9 cellular contexts compared by ENCODE assay signal in genomic region chr11:72239849-72240460, GRCh38. TPM values are rescaled to one million over a fixed set of nuclear protein-coding genes. Genes with fewer than 3 reads are reported as not detected.
DNase-seq lines count a peak whose midpoint lies in the region; ATAC-seq lines count a peak whose summit lies in the region.
"Had no signal": no experiment of that assay in that cellular context is flagged by ENCODE, and none has a peak within 500 bp of the region (broad histone marks: within the 10 kb centered on the region; RNA-seq: fewer than 3 reads in every experiment).

No MANE protein-coding gene starts in this region.

- no peaks in the 10 kb centered on the region for H3K9me3 ChIP-seq in iPS-20b (ENCODE audit: insufficient read depth, low read depth, low read length)

- peaks cover 2% of the 10 kb centered on the region for H3K36me3 Mint-ChIP-seq in activated CD4-positive, alpha-beta T cell treated with anti-CD3 and anti-CD28 coated beads for 36 hours (ENCODE audit: low read depth)
- peaks cover 5% of the 10 kb centered on the region for H3K36me3 Mint-ChIP-seq in activated naive CD8-positive, alpha-beta T cell treated with anti-CD3 and anti-CD28 coated beads, Interleukin-2, amount 50 U/mL, for 24 hours (ENCODE audit: low read depth)
- peaks cover 21% of the 10 kb centered on the region in 2 donors for H3K36me3 Mint-ChIP-seq in stimulated activated naive B cell treated with anti-CD40 and anti-IgM and Interleukin-4, amounts not matched to agents 10 μg/mL and 1 μg/mL and 100 μg/mL, for 72 hours

- peaks cover 43% of the 10 kb centered on the region for H3K27me3 Mint-ChIP-seq in activated CD4-positive, alpha-beta T cell treated with anti-CD3 and anti-CD28 coated beads for 36 hours
- peaks cover 50% of the 10 kb centered on the region for H3K27me3 Mint-ChIP-seq in activated naive CD8-positive, alpha-beta T cell treated with anti-CD3 and anti-CD28 coated beads, Interleukin-2, amount 50 U/mL, for 24 hours
- peaks cover 45 to 48% of the 10 kb centered on the region in 2 donors for H3K27me3 Mint-ChIP-seq in stimulated activated naive B cell treated with anti-CD40 and anti-IgM and Interleukin-4, amounts not matched to agents 10 μg/mL and 1 μg/mL and 100 μg/mL, for 72 hours

- peaks cover 20% of the 10 kb centered on the region for H3K4me1 Mint-ChIP-seq in activated CD4-positive, alpha-beta T cell treated with anti-CD3 and anti-CD28 coated beads for 36 hours
- H3K4me1 Mint-ChIP-seq in activated naive CD8-positive, alpha-beta T cell treated with anti-CD3 and anti-CD28 coated beads, Interleukin-2, amount 50 U/mL, for 24 hours, result peaks cover 22% of the 10 kb centered on the region
- peaks cover 23 to 40% of the 10 kb centered on the region in 2 donors for H3K4me1 Mint-ChIP-seq in stimulated activated naive B cell treated with anti-CD40 and anti-IgM and Interleukin-4, amounts not matched to agents 10 μg/mL and 1 μg/mL and 100 μg/mL, for 72 hours

- H3K27ac Mint-ChIP-seq in activated CD4-positive, alpha-beta T cell treated with anti-CD3 and anti-CD28 coated beads for 36 hours, result peak overlapping the region; percentile 56
- no peak overlapping the region for H3K27ac Mint-ChIP-seq in activated naive CD8-positive, alpha-beta T cell treated with anti-CD3 and anti-CD28 coated beads, Interleukin-2, amount 50 U/mL, for 24 hours
- H3K27ac Mint-ChIP-seq in stimulated activated naive B cell treated with anti-CD40 and anti-IgM and Interleukin-4, amounts not matched to agents 10 μg/mL and 1 μg/mL and 100 μg/mL, for 72 hours, result peak overlapping the region; percentile 92

- no peaks in the 10 kb centered on the region for H3K9me3 Mint-ChIP-seq in activated CD4-positive, alpha-beta T cell treated with anti-CD3 and anti-CD28 coated beads for 36 hours (ENCODE audit: low read depth)
- H3K9me3 Mint-ChIP-seq in activated naive CD8-positive, alpha-beta T cell treated with anti-CD3 and anti-CD28 coated beads, Interleukin-2, amount 50 U/mL, for 24 hours, result no peaks in the 10 kb centered on the region
- H3K9me3 Mint-ChIP-seq in stimulated activated naive B cell treated with anti-CD40 and anti-IgM and Interleukin-4, amounts not matched to agents 10 μg/mL and 1 μg/mL and 100 μg/mL, for 72 hours, result no peaks in the 10 kb centered on the region

- H3K27me3 ChIP-seq in iPS-20b (ENCODE audit: insufficient read depth, low read length), result peaks cover 68% of the 10 kb centered on the region

- POLR2A ChIA-PET in activated CD4-positive, alpha-beta T cell treated with anti-CD3 and anti-CD28 coated beads for 36 hours (lab: Charles Lee), result interaction anchor here (0.5 kb wide), 1 partner anchor 196 kb away, joined by 3 read pairs; no protein-coding TSS in a partner anchor

- no peak for DNase-seq in activated CD4-positive, alpha-beta T cell treated with anti-CD3 and anti-CD28 coated beads for 36 hours
- no peak for DNase-seq in activated CD4-positive, alpha-beta T cell treated with anti-CD3 and anti-CD28 coated beads for 48 hours
- no peak for DNase-seq in activated naive CD8-positive, alpha-beta T cell treated with anti-CD3 and anti-CD28 coated beads, Interleukin-2, amount 50 U/mL, for 24 hours
- DNase-seq in stimulated activated naive B cell treated with anti-CD40 and anti-IgM and Interleukin-4, amounts not matched to agents 10 μg/mL and 1 μg/mL and 100 μg/mL, for 72 hours, result no peak
- no peak for DNase-seq in activated gamma-delta T cell treated with Interleukin-2 at 50 U/mL for 16 hours

- CTCF ChIA-PET in activated CD4-positive, alpha-beta T cell treated with anti-CD3 and anti-CD28 coated beads for 36 hours (lab: Charles Lee), result no interaction called here

- H3K36me3 ChIP-seq in iPS-20b (ENCODE audit: insufficient read depth, low read depth, low read length), result peaks cover 26% of the 10 kb centered on the region

- H3K4me1 ChIP-seq in iPS-20b (ENCODE audit: insufficient read depth, low read length), result peaks cover 21% of the 10 kb centered on the region; the same call in 1 of the 2 replicates

- intact Hi-C loops in activated CD4-positive, alpha-beta T cell treated with anti-CD3 and anti-CD28 coated beads for 36 hours (cut with DNase I, micrococcal nuclease), result loop anchor here in 1 of 2 experiments (5.0 kb wide), 2 partner anchors 172 to 192 kb away; partner anchors contain the start of gene CLPB

- H3K4me3 ChIP-seq in iPS-20b (ENCODE audit: low read length), result peak overlapping the region; percentile 53; the same call in 1 of the 2 replicates

- peak overlapping the region; percentile 13; the same call in 1 of the 2 replicates for H3K9ac ChIP-seq in iPS-20b (ENCODE audit: low read depth, low read length)

- ATAC-seq in activated CD4-positive, alpha-beta T cell treated with anti-CD3 and anti-CD28 coated beads for 36 hours, result peak; percentile 1
- ATAC-seq in activated naive CD8-positive, alpha-beta T cell treated with anti-CD3 and anti-CD28 coated beads, Interleukin-2, amount 50 U/mL, for 24 hours, result no peak
- peak; percentile 23 to 35 for ATAC-seq in stimulated activated naive B cell treated with anti-CD40 and anti-IgM and Interleukin-4, amounts not matched to agents 10 μg/mL and 1 μg/mL and 100 μg/mL, for 72 hours (replicated peaks)
- ATAC-seq in GM21390 (IDR thresholded peaks at IDR 0.05; ENCODE audit: unreplicated experiment) (no peak), HG02981 (IDR thresholded peaks at IDR 0.05; ENCODE audit: unreplicated experiment) (no peak)

- no peak overlapping the region for H3K27ac ChIP-seq in iPS-20b (ENCODE audit: low read length)

- H3K4me3 Mint-ChIP-seq in activated CD4-positive, alpha-beta T cell treated with anti-CD3 and anti-CD28 coated beads for 36 hours, result peak overlapping the region; percentile 39
- H3K4me3 Mint-ChIP-seq in activated naive CD8-positive, alpha-beta T cell treated with anti-CD3 and anti-CD28 coated beads, Interleukin-2, amount 50 U/mL, for 24 hours, result peak overlapping the region; percentile 42
- peak overlapping the region; percentile 83 to 86 for H3K4me3 Mint-ChIP-seq in stimulated activated naive B cell treated with anti-CD40 and anti-IgM and Interleukin-4, amounts not matched to agents 10 μg/mL and 1 μg/mL and 100 μg/mL, for 72 hours

RNA-seq across cellular contexts. Expression of gene PHOX2A, which starts 4.0 kb away (rescaled TPM):
- total RNA-seq in activated CD4-positive, alpha-beta T cell treated with anti-CD3 and anti-CD28 coated beads for 36 hours, result not detected
- total RNA-seq: pulmonary artery endothelial cell had no signal

RNA-seq across cellular contexts. Expression of gene INPPL1, which starts 15.4 kb away (rescaled TPM):
- 10 to 100 TPM; 68.5 to 71.3 TPM for total RNA-seq in activated CD4-positive, alpha-beta T cell treated with anti-CD3 and anti-CD28 coated beads for 36 hours

RNA-seq across cellular contexts. Expression of gene FOLR2, which starts 23.4 kb away (rescaled TPM):
- not detected for total RNA-seq in activated CD4-positive, alpha-beta T cell treated with anti-CD3 and anti-CD28 coated beads for 36 hours
- total RNA-seq: pulmonary artery endothelial cell had no signal

RNA-seq across cellular contexts. Expression of gene FOLR1, which starts 48.0 kb away (rescaled TPM):
- not detected for total RNA-seq in activated CD4-positive, alpha-beta T cell treated with anti-CD3 and anti-CD28 coated beads for 36 hours
- total RNA-seq: pulmonary artery endothelial cell had no signal

Comparison
In these comparisons a context has a peak if more than half of its experiments do, and no peak if none do; other contexts are left out.
1. ATAC-seq: peak in activated CD4-positive, alpha-beta T cell treated with anti-CD3 and anti-CD28 coated beads for 36 hours (single experiment) and stimulated activated naive B cell treated with anti-CD40 and anti-IgM and Interleukin-4, amounts not matched to agents 10 μg/mL and 1 μg/mL and 100 μg/mL, for 72 hours (2 of 2); none in activated naive CD8-positive, alpha-beta T cell treated with anti-CD3 and anti-CD28 coated beads, Interleukin-2, amount 50 U/mL, for 24 hours (single experiment), GM21390 (single experiment) and HG02981 (single experiment).
2. Peak in every context shown above with its lines, with median percentiles within 50 percentile points of each other: H3K4me3 Mint-ChIP-seq.